ENCODE assay signal across 22 cellular contexts in the genomic region with DNA sequence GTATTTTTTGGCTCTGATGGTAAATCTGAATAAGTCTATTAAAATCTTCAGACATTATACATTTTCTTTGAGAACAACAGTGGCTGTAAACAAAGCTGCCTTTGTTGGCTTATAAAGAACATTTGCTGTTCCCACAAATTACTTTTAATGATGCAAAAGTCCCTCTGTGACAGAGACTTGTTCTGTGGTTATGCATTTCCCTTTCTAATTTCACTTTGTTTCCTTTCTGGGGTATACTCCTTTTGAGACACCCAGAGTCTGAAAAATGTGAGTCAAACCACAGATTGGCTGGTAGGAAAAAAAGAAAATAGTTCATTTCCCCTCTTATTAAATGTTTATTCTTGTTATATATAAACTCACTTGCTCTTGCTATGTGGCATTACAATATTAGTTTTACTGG.
"Had no signal": no experiment of that assay in that cellular context is flagged by ENCODE, and none has a peak within 500 bp of the region (broad histone marks: within the 10 kb centered on the region; RNA-seq: fewer than 3 reads in every experiment).

No MANE protein-coding gene starts in this region.

- H3K4me1 Mint-ChIP-seq: neural progenitor cell; stimulated activated naive B cell treated with anti-CD40 and anti-IgM and Interleukin-4, amounts not matched to agents 10 μg/mL and 1 μg/mL and 100 μg/mL, for 72 hours; stimulated activated naive CD8-positive, alpha-beta T cell treated with anti-CD3 and anti-CD28 coated beads, Interleukin-15, amount 100 ng/mL, for 72 hours had no signal

- H3K36me3 ChIP-seq: gastrocnemius medialis, heart right ventricle, neural progenitor cell, ovary, tibial nerve, upper lobe of right lung, vagina had no signal

- H3K9ac ChIP-seq: neural progenitor cell had no signal

- H3K27me3 ChIP-seq: gastrocnemius medialis, heart right ventricle, neural progenitor cell, ovary, testis, tibial nerve, upper lobe of right lung, vagina had no signal

- H2AFZ ChIP-seq: neural progenitor cell had no signal

- H3K27ac Mint-ChIP-seq: dendritic cell treated with granulocyte-macrophage colony-stimulating factor and Interleukin-4, amounts not matched to agents 40 ng/mL and 50 ng/mL, for 4 days; naive thymus-derived CD8-positive, alpha-beta T cell; neural progenitor cell; stimulated activated naive B cell treated with anti-CD40 and anti-IgM and Interleukin-4, amounts not matched to agents 10 μg/mL and 1 μg/mL and 100 μg/mL, for 72 hours; stimulated activated naive CD8-positive, alpha-beta T cell treated with anti-CD3 and anti-CD28 coated beads, Interleukin-15, amount 100 ng/mL, for 72 hours had no signal

- H3K9me3 ChIP-seq: gastrocnemius medialis, mucosa of descending colon, ovary, testis, tibial nerve, upper lobe of right lung, vagina had no signal

- H3K4me3 ChIP-seq: gastrocnemius medialis, heart right ventricle, mucosa of descending colon, neural progenitor cell, ovary, testis, tibial nerve, upper lobe of right lung, vagina had no signal

- H3K4me3 Mint-ChIP-seq: dendritic cell treated with granulocyte-macrophage colony-stimulating factor and Interleukin-4, amounts not matched to agents 40 ng/mL and 50 ng/mL, for 4 days; naive thymus-derived CD8-positive, alpha-beta T cell; neural progenitor cell; stimulated activated naive B cell treated with anti-CD40 and anti-IgM and Interleukin-4, amounts not matched to agents 10 μg/mL and 1 μg/mL and 100 μg/mL, for 72 hours; stimulated activated naive CD8-positive, alpha-beta T cell treated with anti-CD3 and anti-CD28 coated beads, Interleukin-15, amount 100 ng/mL, for 72 hours had no signal

- H3K4me1 ChIP-seq: gastrocnemius medialis, heart right ventricle, neural progenitor cell, testis, tibial nerve, upper lobe of right lung, vagina had no signal

- DNase-seq: gastrocnemius medialis; heart right ventricle; hypothalamus; islet precursor cell; mammary epithelial cell; mucosa of descending colon; naive thymus-derived CD8-positive, alpha-beta T cell; nucleus accumbens; ovary; right cardiac atrium; stimulated activated CD4-positive, alpha-beta T cell treated with anti-CD3 and anti-CD28 coated beads, Interleukin-1b, Interleukin-23, amount 100 ng/mL, for 48 hours; stimulated activated CD4-positive, alpha-beta T cell treated with anti-CD3 and anti-CD28 coated beads, Interleukin-4, amount 100 ng/mL, for 24 hours; stimulated activated naive B cell treated with anti-CD40 and anti-IgM and Interleukin-4, amounts not matched to agents 10 μg/mL and 1 μg/mL and 100 μg/mL, for 72 hours; stimulated activated naive CD8-positive, alpha-beta T cell treated with anti-CD3 and anti-CD28 coated beads, Interleukin-15, amount 100 ng/mL, for 72 hours; testis; upper lobe of right lung had no signal

- H3K36me3 Mint-ChIP-seq: naive thymus-derived CD8-positive, alpha-beta T cell; neural progenitor cell; stimulated activated naive B cell treated with anti-CD40 and anti-IgM and Interleukin-4, amounts not matched to agents 10 μg/mL and 1 μg/mL and 100 μg/mL, for 72 hours had no signal

- H3K4me2 ChIP-seq: neural progenitor cell had no signal

- H3K27ac ChIP-seq: gastrocnemius medialis, heart right ventricle, neural progenitor cell, ovary, testis, tibial nerve, upper lobe of right lung, vagina had no signal

- H3K27me3 Mint-ChIP-seq: dendritic cell treated with granulocyte-macrophage colony-stimulating factor and Interleukin-4, amounts not matched to agents 40 ng/mL and 50 ng/mL, for 4 days; naive thymus-derived CD8-positive, alpha-beta T cell; stimulated activated naive B cell treated with anti-CD40 and anti-IgM and Interleukin-4, amounts not matched to agents 10 μg/mL and 1 μg/mL and 100 μg/mL, for 72 hours; stimulated activated naive CD8-positive, alpha-beta T cell treated with anti-CD3 and anti-CD28 coated beads, Interleukin-15, amount 100 ng/mL, for 72 hours had no signal

- ATAC-seq: esophagus mucosa; gastrocnemius medialis; heart right ventricle; left lobe of liver; mucosa of descending colon; right cardiac atrium; stimulated activated naive B cell treated with anti-CD40 and anti-IgM and Interleukin-4, amounts not matched to agents 10 μg/mL and 1 μg/mL and 100 μg/mL, for 72 hours; stimulated activated naive CD8-positive, alpha-beta T cell treated with anti-CD3 and anti-CD28 coated beads, Interleukin-15, amount 100 ng/mL, for 72 hours; upper lobe of right lung had no signal
